23 cellular contexts compared by ENCODE assay signal in genomic region chr17:1978396-1978962, GRCh38. TPM values are rescaled to one million over a fixed set of nuclear protein-coding genes. Genes with fewer than 3 reads are reported as not detected.
"Had no signal": no experiment of that assay in that cellular context is flagged by ENCODE, and none has a peak within 500 bp of the region (broad histone marks: within the 10 kb centered on the region; RNA-seq: fewer than 3 reads in every experiment).

No MANE protein-coding gene starts in this region.

- H3K4me3 Mint-ChIP-seq: activated CD4-positive, alpha-beta T cell treated with anti-CD3 and anti-CD28 coated beads, Interleukin-2, amount 10 ng/mL, durations not matched to agents 7 days and 5 days; activated CD8-positive, alpha-beta memory T cell treated with anti-CD3 and anti-CD28 coated beads, Interleukin-2, amount 10 ng/mL, durations not matched to agents 7 days and 5 days; activated CD8-positive, alpha-beta T cell treated with anti-CD3 and anti-CD28 coated beads for 36 hours; activated naive CD4-positive, alpha-beta T cell treated with anti-CD3 and anti-CD28 coated beads, Interleukin-2, amount 10 ng/mL, durations not matched to agents 7 days and 5 days; neural crest cell had no signal

- H3K27ac Mint-ChIP-seq: activated CD4-positive, alpha-beta T cell treated with anti-CD3 and anti-CD28 coated beads, Interleukin-2, amount 10 ng/mL, durations not matched to agents 7 days and 5 days; activated CD8-positive, alpha-beta memory T cell treated with anti-CD3 and anti-CD28 coated beads, Interleukin-2, amount 10 ng/mL, durations not matched to agents 7 days and 5 days; activated CD8-positive, alpha-beta T cell treated with anti-CD3 and anti-CD28 coated beads for 36 hours; activated naive CD4-positive, alpha-beta T cell treated with anti-CD3 and anti-CD28 coated beads, Interleukin-2, amount 10 ng/mL, durations not matched to agents 7 days and 5 days; progenitor cell of endocrine pancreas had no signal

- H3K36me3 ChIP-seq: spleen, thoracic aorta, upper lobe of left lung had no signal

- H3K36me3 Mint-ChIP-seq: activated CD8-positive, alpha-beta memory T cell treated with anti-CD3 and anti-CD28 coated beads, Interleukin-2, amount 10 ng/mL, durations not matched to agents 7 days and 5 days; activated naive CD4-positive, alpha-beta T cell treated with anti-CD3 and anti-CD28 coated beads, Interleukin-2, amount 10 ng/mL, durations not matched to agents 7 days and 5 days had no signal

- ATAC-seq: activated CD8-positive, alpha-beta memory T cell treated with anti-CD3 and anti-CD28 coated beads, Interleukin-2, amount 10 ng/mL, durations not matched to agents 7 days and 5 days; activated CD8-positive, alpha-beta T cell treated with anti-CD3 and anti-CD28 coated beads for 36 hours; foreskin keratinocyte; mucosa of descending colon had no signal

- H3K4me2 ChIP-seq: hepatocyte had no signal

- H3K9me3 Mint-ChIP-seq: activated CD4-positive, alpha-beta T cell treated with anti-CD3 and anti-CD28 coated beads, Interleukin-2, amount 10 ng/mL, durations not matched to agents 7 days and 5 days; activated CD8-positive, alpha-beta T cell treated with anti-CD3 and anti-CD28 coated beads for 36 hours; activated naive CD4-positive, alpha-beta T cell treated with anti-CD3 and anti-CD28 coated beads, Interleukin-2, amount 10 ng/mL, durations not matched to agents 7 days and 5 days; neural crest cell had no signal

- H3K9me3 ChIP-seq: mucosa of descending colon, spleen, thoracic aorta, upper lobe of left lung had no signal

- H2AFZ ChIP-seq: hepatocyte had no signal

- H3K27me3 Mint-ChIP-seq: progenitor cell of endocrine pancreas had no signal

- DNase-seq: activated CD4-positive, CD25-positive, alpha-beta regulatory T cell treated with anti-CD3 and anti-CD28 coated beads, Interleukin-2, amount 50 U/mL, for 72 hours; activated CD8-positive, alpha-beta memory T cell treated with anti-CD3 and anti-CD28 coated beads, Interleukin-2, amount 10 ng/mL, durations not matched to agents 7 days and 5 days; activated CD8-positive, alpha-beta T cell treated with anti-CD3 and anti-CD28 coated beads for 36 hours; activated effector memory CD4-positive, alpha-beta T cell treated with anti-CD3 and anti-CD28 coated beads, Interleukin-2, amount 50 U/mL, for 16 hours; activated naive CD4-positive, alpha-beta T cell treated with anti-CD3 and anti-CD28 coated beads, Interleukin-2, amount 10 ng/mL, durations not matched to agents 7 days and 5 days; activated T-cell treated with anti-CD3 and anti-CD28 coated beads for 4 hours; dermis blood vessel endothelial cell; effector memory CD4-positive, alpha-beta T cell; foreskin keratinocyte; kidney glomerular epithelial cell; mesenchymal stem cell; mucosa of descending colon; spleen; stimulated activated CD4-positive, alpha-beta T cell treated with anti-CD3 and anti-CD28 coated beads, Interleukin-4, amount 100 ng/mL, for 1 hour; stimulated activated naive CD4-positive, alpha-beta T cell had no signal

- H3K4me3 ChIP-seq: hepatocyte, mucosa of descending colon, spleen, thoracic aorta, upper lobe of left lung had no signal

- H3K27ac ChIP-seq: foreskin keratinocyte, hepatocyte, spleen, thoracic aorta, upper lobe of left lung, VCaP had no signal

- H3K79me2 ChIP-seq: hepatocyte had no signal

RNA-seq across cellular contexts. Expression of gene RTN4RL1, which starts 46.7 kb away (rescaled TPM):
- total RNA-seq: glomerular endothelial cell had no signal
